ENCODE assay signal across 27 cellular contexts in genomic region chr20:52829111-52829510, GRCh38.
"Had no signal": no experiment of that assay in that cellular context is flagged by ENCODE, and none has a peak within 500 bp of the region (broad histone marks: within the 10 kb centered on the region; RNA-seq: fewer than 3 reads in every experiment).

No MANE protein-coding gene starts in this region.

- H3K36me3 Mint-ChIP-seq: immature natural killer cell; natural killer cell; stimulated activated effector memory CD8-positive, alpha-beta T cell treated with anti-CD3 and anti-CD28 coated beads, Interleukin-12 subunit alpha, Interleukin-12 subunit beta, amount 100 ng/mL, for 72 hours had no signal

- H3K4me3 Mint-ChIP-seq: immature natural killer cell; mesothelial cell of epicardium; naive B cell; natural killer cell; nephron progenitor cell; stimulated activated effector memory CD8-positive, alpha-beta T cell treated with anti-CD3 and anti-CD28 coated beads, Interleukin-12 subunit alpha, Interleukin-12 subunit beta, amount 100 ng/mL, for 72 hours; stimulated activated naive CD8-positive, alpha-beta T cell treated with anti-CD3 and anti-CD28 coated beads, Interleukin-15, Interleukin-2, amounts not matched to agents 100 ng/mL and 50 ng/mL, for 24 hours had no signal

- DNase-seq: hypothalamus; immature natural killer cell; kidney; left colon; left lung; lower lobe of right lung; mammary epithelial cell; mesenchymal stem cell; naive B cell; natural killer cell; nephron progenitor cell; ovary; stimulated activated CD4-positive, alpha-beta T cell treated with anti-CD3 and anti-CD28 coated beads, Interleukin-12 subunit alpha, Interleukin-12 subunit beta, amount 100 ng/mL, for 4 hours; stimulated activated CD4-positive, alpha-beta T cell treated with anti-CD3 and anti-CD28 coated beads, Interleukin-4, amount 100 ng/mL, for 24 hours; stimulated activated naive CD4-positive, alpha-beta T cell; tibial artery; trophoblast cell; upper lobe of right lung had no signal

- H3K9me3 ChIP-seq: ovary, thoracic aorta had no signal

- H3K27ac Mint-ChIP-seq: immature natural killer cell; mesothelial cell of epicardium; naive B cell; natural killer cell; nephron progenitor cell; progenitor cell of endocrine pancreas; stimulated activated effector memory CD8-positive, alpha-beta T cell treated with anti-CD3 and anti-CD28 coated beads, Interleukin-12 subunit alpha, Interleukin-12 subunit beta, amount 100 ng/mL, for 72 hours; stimulated activated naive CD8-positive, alpha-beta T cell treated with anti-CD3 and anti-CD28 coated beads, Interleukin-15, Interleukin-2, amounts not matched to agents 100 ng/mL and 50 ng/mL, for 24 hours had no signal

- ATAC-seq: left colon; left lung; lower lobe of right lung; natural killer cell; sciatic nerve; stimulated activated effector memory CD8-positive, alpha-beta T cell treated with anti-CD3 and anti-CD28 coated beads, Interleukin-12 subunit alpha, Interleukin-12 subunit beta, amount 100 ng/mL, for 72 hours; upper lobe of right lung had no signal

- H3K4me1 Mint-ChIP-seq: immature natural killer cell; mesothelial cell of epicardium; naive B cell; natural killer cell; nephron progenitor cell; stimulated activated effector memory CD8-positive, alpha-beta T cell treated with anti-CD3 and anti-CD28 coated beads, Interleukin-12 subunit alpha, Interleukin-12 subunit beta, amount 100 ng/mL, for 72 hours had no signal

- H3K4me3 ChIP-seq: left lung, lower lobe of right lung, ovary, right atrium auricular region, skin epidermis, suprapubic skin, thoracic aorta, tibial artery, upper lobe of right lung had no signal

- H3K9me3 Mint-ChIP-seq: stimulated activated effector memory CD8-positive, alpha-beta T cell treated with anti-CD3 and anti-CD28 coated beads, Interleukin-12 subunit alpha, Interleukin-12 subunit beta, amount 100 ng/mL, for 72 hours had no signal

- H3K27me3 ChIP-seq: left lung, ovary, right atrium auricular region, suprapubic skin, tibial artery, upper lobe of right lung had no signal

- H3K27ac ChIP-seq: left lung, lower lobe of right lung, ovary, right atrium auricular region, skin epidermis, suprapubic skin, thoracic aorta, tibial artery, upper lobe of right lung had no signal

- H3K4me1 ChIP-seq: left lung, lower lobe of right lung, right atrium auricular region, suprapubic skin, tibial artery, upper lobe of right lung had no signal

- H3K36me3 ChIP-seq: left lung, lower lobe of right lung, ovary, right atrium auricular region, suprapubic skin, thoracic aorta, tibial artery, upper lobe of right lung had no signal
